16 cellular contexts compared by ENCODE assay signal in genomic region chr3:180617049-180617448, GRCh38.
"Had no signal": no experiment of that assay in that cellular context is flagged by ENCODE, and none has a peak within 500 bp of the region (broad histone marks: within the 10 kb centered on the region; RNA-seq: fewer than 3 reads in every experiment).

No MANE protein-coding gene starts in this region.

- H3K4me2 ChIP-seq: neural progenitor cell had no signal

- H3K79me2 ChIP-seq: parathyroid adenoma had no signal

- H3K9ac ChIP-seq: neural progenitor cell, parathyroid adenoma had no signal

- H3K9me3 ChIP-seq: body of pancreas, thoracic aorta had no signal

- H3K27ac ChIP-seq: body of pancreas, heart right ventricle, neural progenitor cell, parathyroid adenoma, thoracic aorta had no signal

- H2AFZ ChIP-seq: neural progenitor cell, parathyroid adenoma had no signal

- H3K4me3 ChIP-seq: body of pancreas, heart right ventricle, neural progenitor cell, thoracic aorta had no signal

- H3K4me1 ChIP-seq: body of pancreas, heart right ventricle, neural progenitor cell, parathyroid adenoma had no signal

- DNase-seq: activated CD4-positive, alpha-beta T cell treated with anti-CD3 and anti-CD28 coated beads, Interleukin-2, amount 50 U/mL, for 1 hour; activated CD4-positive, CD25-positive, alpha-beta regulatory T cell; activated T-cell treated with anti-CD3 and anti-CD28 coated beads, Interleukin-2, amount 50 U/mL, for 1 hour; amniotic stem cell; body of pancreas; endodermal cell; foreskin fibroblast; heart right ventricle; kidney; retina; stimulated activated CD4-positive, alpha-beta T cell treated with anti-CD3 and anti-CD28 coated beads, Interleukin-4, amount 100 ng/mL, for 4 hours; stimulated activated naive CD8-positive, alpha-beta T cell treated with anti-CD3 and anti-CD28 coated beads, Interleukin-15, amount 100 ng/mL, for 72 hours; T-helper 2 cell had no signal

- ATAC-seq: body of pancreas; heart right ventricle; stimulated activated naive CD8-positive, alpha-beta T cell treated with anti-CD3 and anti-CD28 coated beads, Interleukin-15, amount 100 ng/mL, for 72 hours had no signal

- H3K27me3 ChIP-seq: body of pancreas, heart right ventricle, neural progenitor cell had no signal
